ENCODE assay signal across 8 cellular contexts in genomic region chr2:211035548-211036185, GRCh38.
DNase-seq lines count a peak whose midpoint lies in the region; ATAC-seq lines count a peak whose summit lies in the region.

No MANE protein-coding gene starts in this region.

- no peaks in the 10 kb centered on the region for H3K27me3 Mint-ChIP-seq in activated naive CD4-positive, alpha-beta T cell treated with anti-CD3 and anti-CD28 coated beads, Interleukin-2, amount 10 ng/mL, durations not matched to agents 7 days and 5 days

- DNase-seq in NCI-H2029 (lab: John Stamatoyannopoulos, UW) (peak; percentile 4), NCI-H2029 treated with DMSO at 0.1 percent for 48 hours (lab: John Stamatoyannopoulos, UW) (no peak), RKO (ENCODE audit: low spot score) (peak; percentile 10), inferior parietal cortex (ENCODE audit: extremely low spot score) (peak; percentile 69), islet precursor cell (no peak)
- DNase-seq in activated naive CD4-positive, alpha-beta T cell treated with anti-CD3 and anti-CD28 coated beads, Interleukin-2, amount 10 ng/mL, durations not matched to agents 7 days and 5 days, result no peak

- no peaks in the 10 kb centered on the region for H3K4me1 Mint-ChIP-seq in activated naive CD4-positive, alpha-beta T cell treated with anti-CD3 and anti-CD28 coated beads, Interleukin-2, amount 10 ng/mL, durations not matched to agents 7 days and 5 days

- CTCF ChIA-PET in activated naive CD4-positive, alpha-beta T cell treated with anti-CD3 and anti-CD28 coated beads, Interleukin-2, amount 10 ng/mL, durations not matched to agents 7 days and 5 days (lab: Charles Lee), result interaction anchor here (1.2 kb wide), 1 partner anchor 14 kb away, joined by 3 read pairs; no protein-coding TSS in a partner anchor

- H3K9me3 Mint-ChIP-seq in activated naive CD4-positive, alpha-beta T cell treated with anti-CD3 and anti-CD28 coated beads, Interleukin-2, amount 10 ng/mL, durations not matched to agents 7 days and 5 days, result no peaks in the 10 kb centered on the region

- H3K36me3 Mint-ChIP-seq in activated naive CD4-positive, alpha-beta T cell treated with anti-CD3 and anti-CD28 coated beads, Interleukin-2, amount 10 ng/mL, durations not matched to agents 7 days and 5 days, result no peaks in the 10 kb centered on the region

- no peak overlapping the region for H3K27ac Mint-ChIP-seq in activated naive CD4-positive, alpha-beta T cell treated with anti-CD3 and anti-CD28 coated beads, Interleukin-2, amount 10 ng/mL, durations not matched to agents 7 days and 5 days

- ATAC-seq in HG02885 (IDR thresholded peaks at IDR 0.05; ENCODE audit: poor library complexity, unreplicated experiment) (peak; percentile 61), HG03108 (IDR thresholded peaks at IDR 0.05; ENCODE audit: unreplicated experiment) (no peak)

- H3K4me3 Mint-ChIP-seq in activated naive CD4-positive, alpha-beta T cell treated with anti-CD3 and anti-CD28 coated beads, Interleukin-2, amount 10 ng/mL, durations not matched to agents 7 days and 5 days, result no peak overlapping the region

Comparison
In these comparisons a context has a peak if more than half of its experiments do, and no peak if none do; other contexts are left out.
1. DNase-seq: peak in NCI-H2029 (single experiment), RKO (single experiment) and inferior parietal cortex (single experiment); none in NCI-H2029 treated with DMSO at 0.1 percent for 48 hours (single experiment), islet precursor cell (single experiment) and activated naive CD4-positive, alpha-beta T cell treated with anti-CD3 and anti-CD28 coated beads, Interleukin-2, amount 10 ng/mL, durations not matched to agents 7 days and 5 days (single experiment).